In genomic region chr12:26156201-26156871, GRCh38 we compare ENCODE assay signal across 9 cellular contexts.
DNase-seq lines count a peak whose midpoint lies in the region; ATAC-seq and TF ChIP-seq lines count a peak whose summit lies in the region.
"Had no signal": no experiment of that assay in that cellular context is flagged by ENCODE, and none has a peak within 500 bp of the region (broad histone marks: within the 10 kb centered on the region; RNA-seq: fewer than 3 reads in every experiment).

No MANE protein-coding gene starts in this region.

- no peaks in the 10 kb centered on the region for H3K36me3 ChIP-seq in WERI-Rb-1
- H3K36me3 ChIP-seq: neural progenitor cell had no signal

- no peak overlapping the region for H3K4me3 ChIP-seq in WERI-Rb-1 (ENCODE audit: low read depth, low read length)
- H3K4me3 ChIP-seq: neural progenitor cell had no signal

- no peak overlapping the region for H3K27ac ChIP-seq in WERI-Rb-1
- H3K27ac ChIP-seq: neural progenitor cell had no signal

- DNase-seq in glomerular visceral epithelial cell (ENCODE audit: extremely low spot score) (peak; percentile 37), NCI-H2081 treated with DMSO at 0.1 percent for 48 hours (lab: John Stamatoyannopoulos, UW) (no peak), WERI-Rb-1 (no peak), amygdala (lab: John Stamatoyannopoulos, UW) (no peak)
- DNase-seq in activated CD4-positive, alpha-beta T cell treated with anti-CD3 and anti-CD28 coated beads for 48 hours, result no peak

- H3K27me3 ChIP-seq in WERI-Rb-1 (ENCODE audit: insufficient read depth, low read depth, severe bottlenecking), result no peaks in the 10 kb centered on the region
- H3K27me3 ChIP-seq: neural progenitor cell had no signal

- no peak for TF ChIP-seq CTCF in WERI-Rb-1 (IDR thresholded peaks at IDR 0.05; ENCODE audit: low read depth, low read length)

- ATAC-seq in GM18520 (IDR thresholded peaks at IDR 0.05; ENCODE audit: unreplicated experiment) (peak; percentile 78), GM21723 (IDR thresholded peaks at IDR 0.05; ENCODE audit: unreplicated experiment) (peak; percentile 92), HG03558 (IDR thresholded peaks at IDR 0.05; ENCODE audit: extremely low read depth, unreplicated experiment) (peak; percentile 73)

- H3K9me3 ChIP-seq in WERI-Rb-1 (ENCODE audit: severe bottlenecking), result no peaks in the 10 kb centered on the region
